Comparison of ENCODE assay signal across 9 cellular contexts in genomic region chr5:83472508-83473343, GRCh38. TPM values are rescaled to one million over a fixed set of nuclear protein-coding genes. Genes with fewer than 3 reads are reported as not detected.
A peak's percentile ranks its signal among the peaks of the same experiment; 100 is the strongest.
DNase-seq lines count a peak whose midpoint lies in the region; ATAC-seq and TF ChIP-seq lines count a peak whose summit lies in the region.
"Had no signal": no experiment of that assay in that cellular context is flagged by ENCODE, and none has a peak within 500 bp of the region (broad histone marks: within the 10 kb centered on the region; RNA-seq: fewer than 3 reads in every experiment).

No MANE protein-coding gene starts in this region.

- peak overlapping the region; percentile 83 for H3K4me3 ChIP-seq in fibroblast of villous mesenchyme (ENCODE audit: low read depth, low read length)
- peak overlapping the region; percentile 84 for H3K4me3 ChIP-seq in neural cell (ENCODE audit: low read length)

- H4K20me1 ChIP-seq in neural cell (ENCODE audit: insufficient read depth): peaks cover 32% of the 10 kb centered on the region

- H3K4me2 ChIP-seq in neural cell (ENCODE audit: low read length): no peak overlapping the region

- H3K9me3 ChIP-seq in neural cell (ENCODE audit: low read length): no peaks in the 10 kb centered on the region

- peak overlapping the region; percentile 99 for H3K9ac ChIP-seq in neural cell (ENCODE audit: low read length)

- H3K9me2 ChIP-seq in neural cell (ENCODE audit: insufficient read depth, low read length): no peaks in the 10 kb centered on the region

- ATAC-seq in GM21367 (IDR thresholded peaks at IDR 0.05; ENCODE audit: unreplicated experiment) (peak; percentile 33), HG03565 (IDR thresholded peaks at IDR 0.05; ENCODE audit: unreplicated experiment) (peak; percentile 31)

- H3K79me2 ChIP-seq in neural cell (replicated peaks; ENCODE audit: insufficient read depth, low read length): peaks cover 89% of the 10 kb centered on the region

- no peak for TF ChIP-seq EP300 in neural cell (conservative IDR thresholded peaks at IDR 0.05; ENCODE audit: poor library complexity, severe bottlenecking)

- TF ChIP-seq RAD21 in neural cell (conservative IDR thresholded peaks at IDR 0.05): no peak

- peaks cover 12% of the 10 kb centered on the region for H3K36me3 ChIP-seq in neural cell (ENCODE audit: insufficient read depth, low read length)

- TF ChIP-seq CTCF in fibroblast of villous mesenchyme (IDR thresholded peaks at IDR 0.05; ENCODE audit: insufficient read depth, low read depth, low read length) (no peak), neural cell (IDR thresholded peaks at IDR 0.05; ENCODE audit: poor library complexity, severe bottlenecking) (no peak)

- peaks cover 13% of the 10 kb centered on the region for H3F3A ChIP-seq in neural cell (ENCODE audit: insufficient read depth, low read length, poor library complexity, severe bottlenecking)

- H3K27ac ChIP-seq in neural cell (ENCODE audit: low read length): peak overlapping the region; percentile 99

- no peak overlapping the region for H2AFZ ChIP-seq in neural cell (ENCODE audit: low read depth, low read length)

- peak; percentile 80 for DNase-seq in ELF-1 (ENCODE audit: low read depth, low spot score)
- peak; percentile 18 to 29 for DNase-seq in activated CD4-positive, alpha-beta T cell treated with anti-CD3 and anti-CD28 coated beads, Interleukin-2, amount 50 U/mL, for 48 hours
- peak; percentile 36 for DNase-seq in fibroblast of villous mesenchyme (ENCODE audit: low read depth)
- no peak for DNase-seq in NCI-H1436 treated with DMSO at 0.1 percent for 48 hours (lab: John Stamatoyannopoulos, UW)
- no peak for DNase-seq in effector CD8-positive, alpha-beta T cell (lab: John Stamatoyannopoulos, UW)

- H3K27me3 ChIP-seq in neural cell (ENCODE audit: insufficient read depth, low read depth, low read length): no peaks in the 10 kb centered on the region

TF ChIP-seq in neural cell, 6 proteins besides CTCF, POLR2A, EP300 and RAD21:
- TF ChIP-seq REST (IDR thresholded peaks at IDR 0.05; ENCODE audit: borderline replicate concordance) (peak; percentile 76), POLR2AphosphoS5 (IDR thresholded peaks at IDR 0.05) (peak; percentile 12), MXI1 (conservative IDR thresholded peaks at IDR 0.05; ENCODE audit: poor library complexity, severe bottlenecking) (no peak)
TF ChIP-seq in neural cell: peak in this region for 2.

RNA-seq across cellular contexts. Expression of gene VCAN, which starts 1.2 kb away (rescaled TPM):
- 490 and 730 TPM in 2 replicates for total RNA-seq in fibroblast of villous mesenchyme
- 1,185 and 1,274 TPM in 2 replicates for polyA plus RNA-seq in neural cell
- polyA minus RNA-seq in neural cell: 3,969 and 5,103 TPM in 2 replicates
- total RNA-seq: activated CD8-positive, alpha-beta memory T cell treated with anti-CD3 and anti-CD28 coated beads for 36 hours had no signal

Comparison
In these comparisons a context has a peak if more than half of its experiments do, and no peak if none do; other contexts are left out.
1. DNase-seq: peak in ELF-1 (single experiment), activated CD4-positive, alpha-beta T cell treated with anti-CD3 and anti-CD28 coated beads, Interleukin-2, amount 50 U/mL, for 48 hours (2 of 2) and fibroblast of villous mesenchyme (single experiment); none in NCI-H1436 treated with DMSO at 0.1 percent for 48 hours (single experiment) and effector CD8-positive, alpha-beta T cell (single experiment).